In genomic region chr16:27378871-27379580, GRCh38 we compare ENCODE assay signal across 13 cellular contexts. TPM values are rescaled to one million over a fixed set of nuclear protein-coding genes. Genes with fewer than 3 reads are reported as not detected.
DNase-seq lines count a peak whose midpoint lies in the region; ATAC-seq lines count a peak whose summit lies in the region.
"Had no signal": no experiment of that assay in that cellular context is flagged by ENCODE, and none has a peak within 500 bp of the region (broad histone marks: within the 10 kb centered on the region; RNA-seq: fewer than 3 reads in every experiment).

No MANE protein-coding gene starts in this region.

- ATAC-seq in GM18519 (IDR thresholded peaks at IDR 0.05; ENCODE audit: low FRiP score, unreplicated experiment): no peak
- ATAC-seq in GM19328 (IDR thresholded peaks at IDR 0.05; ENCODE audit: unreplicated experiment): no peak
- ATAC-seq in GM18867 (IDR thresholded peaks at IDR 0.05; ENCODE audit: unreplicated experiment): no peak
- ATAC-seq: left cardiac atrium, T-helper 17 cell had no signal

- peak overlapping the region; percentile 91 for H3K27ac Mint-ChIP-seq in activated CD4-positive, alpha-beta T cell treated with anti-CD3 and anti-CD28 coated beads, Interleukin-2, amount 10 ng/mL, durations not matched to agents 24 days and 14 days
- peak overlapping the region; percentile 61 for H3K27ac Mint-ChIP-seq in activated naive CD8-positive, alpha-beta T cell treated with anti-CD3 and anti-CD28 coated beads for 36 hours
- H3K27ac Mint-ChIP-seq: T-helper 17 cell had no signal

- intact Hi-C loops in activated CD4-positive, alpha-beta T cell treated with anti-CD3 and anti-CD28 coated beads, Interleukin-2, amount 10 ng/mL, durations not matched to agents 24 days and 14 days (cut with micrococcal nuclease): loop anchor here (1.0 to 2.0 kb wide), 2 partner anchors 8 to 14 kb away; no protein-coding TSS in a partner anchor

- DNase-seq in activated CD4-positive, alpha-beta T cell treated with anti-CD3 and anti-CD28 coated beads, Interleukin-2, amount 10 ng/mL, durations not matched to agents 24 days and 14 days: peak; percentile 83
- no peak for DNase-seq in activated CD4-positive, alpha-beta T cell treated with anti-CD3 and anti-CD28 coated beads, Interleukin-2, amount 50 U/mL, for 4 hours
- DNase-seq in KG1 (lab: John Stamatoyannopoulos, UW): peak; percentile 17
- DNase-seq in activated naive CD8-positive, alpha-beta T cell treated with anti-CD3 and anti-CD28 coated beads for 36 hours: peak; percentile 40
- peak; percentile 42 for DNase-seq in renal cortical epithelial cell (ENCODE audit: low read depth)
- DNase-seq: left cardiac atrium, NCI-H2081, OCI-M1, T-helper 17 cell had no signal

- H3K4me1 Mint-ChIP-seq in activated CD4-positive, alpha-beta T cell treated with anti-CD3 and anti-CD28 coated beads, Interleukin-2, amount 10 ng/mL, durations not matched to agents 24 days and 14 days: peaks cover 38% of the 10 kb centered on the region
- peaks cover 22% of the 10 kb centered on the region for H3K4me1 Mint-ChIP-seq in activated naive CD8-positive, alpha-beta T cell treated with anti-CD3 and anti-CD28 coated beads for 36 hours

- H3K36me3 Mint-ChIP-seq in activated CD4-positive, alpha-beta T cell treated with anti-CD3 and anti-CD28 coated beads, Interleukin-2, amount 10 ng/mL, durations not matched to agents 24 days and 14 days (ENCODE audit: low read depth): peaks cover 3% of the 10 kb centered on the region
- peaks cover 3% of the 10 kb centered on the region for H3K36me3 Mint-ChIP-seq in activated naive CD8-positive, alpha-beta T cell treated with anti-CD3 and anti-CD28 coated beads for 36 hours

- no peaks in the 10 kb centered on the region for H3K27me3 Mint-ChIP-seq in activated CD4-positive, alpha-beta T cell treated with anti-CD3 and anti-CD28 coated beads, Interleukin-2, amount 10 ng/mL, durations not matched to agents 24 days and 14 days
- no peaks in the 10 kb centered on the region for H3K27me3 Mint-ChIP-seq in activated naive CD8-positive, alpha-beta T cell treated with anti-CD3 and anti-CD28 coated beads for 36 hours
- H3K27me3 Mint-ChIP-seq: T-helper 17 cell had no signal

- H3K4me3 Mint-ChIP-seq in activated CD4-positive, alpha-beta T cell treated with anti-CD3 and anti-CD28 coated beads, Interleukin-2, amount 10 ng/mL, durations not matched to agents 24 days and 14 days: peak overlapping the region; percentile 64
- H3K4me3 Mint-ChIP-seq in activated naive CD8-positive, alpha-beta T cell treated with anti-CD3 and anti-CD28 coated beads for 36 hours: peak overlapping the region; percentile 18

- H3K9me3 Mint-ChIP-seq in activated CD4-positive, alpha-beta T cell treated with anti-CD3 and anti-CD28 coated beads, Interleukin-2, amount 10 ng/mL, durations not matched to agents 24 days and 14 days: peaks cover 1% of the 10 kb centered on the region
- H3K9me3 Mint-ChIP-seq in activated naive CD8-positive, alpha-beta T cell treated with anti-CD3 and anti-CD28 coated beads for 36 hours: peaks cover under 1% of the 10 kb centered on the region

RNA-seq across cellular contexts. Expression of gene IL21R, which starts 22.9 kb away (rescaled TPM):
- total RNA-seq in activated CD4-positive, alpha-beta T cell treated with anti-CD3 and anti-CD28 coated beads, Interleukin-2, amount 10 ng/mL, durations not matched to agents 24 days and 14 days: 94.9 and 100 TPM in 2 replicates
- total RNA-seq in activated naive CD8-positive, alpha-beta T cell treated with anti-CD3 and anti-CD28 coated beads for 36 hours: 10 to 100 TPM; 99.3 to 99.5 TPM
- under 0.01 TPM in 1 of 2 replicates, not detected in the other for total RNA-seq in renal cortical epithelial cell
- total RNA-seq: Daoy had no signal

Comparison
In these comparisons a context has a peak if more than half of its experiments do, and no peak if none do; other contexts are left out.
1. DNase-seq: peak in activated CD4-positive, alpha-beta T cell treated with anti-CD3 and anti-CD28 coated beads, Interleukin-2, amount 10 ng/mL, durations not matched to agents 24 days and 14 days (single experiment), KG1 (single experiment), activated naive CD8-positive, alpha-beta T cell treated with anti-CD3 and anti-CD28 coated beads for 36 hours (single experiment) and renal cortical epithelial cell (single experiment); none in activated CD4-positive, alpha-beta T cell treated with anti-CD3 and anti-CD28 coated beads, Interleukin-2, amount 50 U/mL, for 4 hours (0 of 2).
2. RNA of gene IL21R, which starts 22.9 kb away (total RNA-seq): 99.3 to 99.5 TPM in activated naive CD8-positive, alpha-beta T cell treated with anti-CD3 and anti-CD28 coated beads for 36 hours and 94.9 to 100 TPM in activated CD4-positive, alpha-beta T cell treated with anti-CD3 and anti-CD28 coated beads, Interleukin-2, amount 10 ng/mL, durations not matched to agents 24 days and 14 days; under 0.01 TPM in renal cortical epithelial cell; every median in the first group is over 10 times any median in the second.